Comparison of ENCODE assay signal across 19 cellular contexts in genomic region chr17:27413792-27414191, GRCh38. TPM values are rescaled to one million over a fixed set of nuclear protein-coding genes. Genes with fewer than 3 reads are reported as not detected.
A peak's percentile ranks its signal among the peaks of the same experiment; 100 is the strongest.
DNase-seq lines count a peak whose midpoint lies in the region; ATAC-seq, FAIRE-seq and TF ChIP-seq lines count a peak whose summit lies in the region.
"Had no signal": no experiment of that assay in that cellular context is flagged by ENCODE, and none has a peak within 500 bp of the region (broad histone marks: within the 10 kb centered on the region; RNA-seq: fewer than 3 reads in every experiment).

No MANE protein-coding gene starts in this region.

- intact Hi-C loops in OCI-LY7 (cut with micrococcal nuclease; ENCODE audit: unreplicated experiment) (no loop called here), heart right ventricle (cut with DNase I) (no loop called here)
- intact Hi-C loops in CD4-positive, alpha-beta memory T cell (cut with micrococcal nuclease) = no loop called here

- H3K4me3 Mint-ChIP-seq in naive B cell = no peak overlapping the region
- H3K4me3 Mint-ChIP-seq in CD4-positive, alpha-beta memory T cell = no peak overlapping the region
- H3K4me3 Mint-ChIP-seq: activated naive CD8-positive, alpha-beta T cell treated with anti-CD3 and anti-CD28 coated beads, Interleukin-2, amount 50 U/mL, for 24 hours; activated T-cell treated with anti-CD3 and anti-CD28 coated beads, Interleukin-2, amount 50 U/mL, for 72 hours; brain had no signal

- H3K27ac ChIP-seq in OCI-LY7 (ENCODE audit: low read depth, low read length, poor library complexity, severe bottlenecking) (no peak overlapping the region), heart right ventricle (peak overlapping the region in 1 of 10 donors; percentile 47)
- no peak overlapping the region for H3K27ac ChIP-seq in CD4-positive, alpha-beta memory T cell (ENCODE audit: low read depth, low read length)
- H3K27ac ChIP-seq: thoracic aorta had no signal

- H3K4me3 ChIP-seq in GM12865 (ENCODE audit: low read depth, low read length) (no peak overlapping the region), OCI-LY7 (ENCODE audit: low read depth, low read length, poor library complexity, severe bottlenecking) (no peak overlapping the region), heart right ventricle (no peak overlapping the region)
- H3K4me3 ChIP-seq in CD4-positive, alpha-beta memory T cell (ENCODE audit: low read length in 2 of 2) = no peak overlapping the region
- H3K4me3 ChIP-seq: MG63, thoracic aorta had no signal

- 91 to 94% methylated on average over 3 of the region's 3 CpGs for WGBS in heart right ventricle, 2 donors

- H3K36me3 ChIP-seq in OCI-LY7 (ENCODE audit: insufficient read depth, low read length) = no peaks in the 10 kb centered on the region
- H3K36me3 ChIP-seq in heart right ventricle = no peaks in the 10 kb centered on the region
- H3K36me3 ChIP-seq in CD4-positive, alpha-beta memory T cell (ENCODE audit: insufficient read depth, low read length) = no peaks in the 10 kb centered on the region
- H3K36me3 ChIP-seq: MG63, thoracic aorta had no signal

- CTCF ChIA-PET in OCI-LY7 (lab: Charles Lee; ENCODE audit: unreplicated experiment) = no interaction called here
- CTCF ChIA-PET in CD4-positive, alpha-beta memory T cell (lab: Charles Lee; ENCODE audit: partially characterized antibody) = interaction anchor here (0.9 to 1.0 kb wide), 3 partner anchors 16 to 59 kb away, joined by 3 read pairs; no protein-coding TSS in a partner anchor

- peaks cover 0 to 6% (median 0%) of the 10 kb centered on the region in 3 donors for H3K27me3 Mint-ChIP-seq in naive B cell
- peaks cover 2 to 7% of the 10 kb centered on the region in 2 donors for H3K27me3 Mint-ChIP-seq in CD4-positive, alpha-beta memory T cell

- FAIRE-seq in HTR-8/SVneo (lab: Jason Lieb, UNC) = peak; percentile 68
- FAIRE-seq: colon had no signal

- POLR2A ChIA-PET in OCI-LY7 (lab: Charles Lee) = interaction anchor here (0.7 kb wide), 1 partner anchor 1400 kb away, joined by 3 read pairs; no protein-coding TSS in a partner anchor
- POLR2A ChIA-PET in CD4-positive, alpha-beta memory T cell (lab: Charles Lee; ENCODE audit: partially characterized antibody) = no interaction called here

- no peaks in the 10 kb centered on the region for H3K9me3 ChIP-seq in OCI-LY7 (ENCODE audit: low read length)
- no peaks in the 10 kb centered on the region for H3K9me3 ChIP-seq in heart right ventricle
- H3K9me3 ChIP-seq in CD4-positive, alpha-beta memory T cell (ENCODE audit: control insufficient read depth in 1 of 2, low read length in 2 of 2) = no peaks in the 10 kb centered on the region
- H3K9me3 ChIP-seq: MG63, thoracic aorta had no signal

- no peaks in the 10 kb centered on the region for H3K36me3 Mint-ChIP-seq in naive B cell
- H3K36me3 Mint-ChIP-seq in CD4-positive, alpha-beta memory T cell = no peaks in the 10 kb centered on the region
- H3K36me3 Mint-ChIP-seq: brain had no signal

- BruUV-seq in OCI-LY7 (replicated peaks; lab: Mats Ljungman, UMichigan) = no TSS peak

- H2AFZ ChIP-seq in OCI-LY7 (ENCODE audit: low read length) = no peak overlapping the region

- ATAC-seq in naive B cell (ENCODE audit: low read depth in 2 of 2) (peak; percentile 68 to 69), HG03457 (IDR thresholded peaks at IDR 0.05; ENCODE audit: unreplicated experiment) (no peak), heart right ventricle (no peak)
- ATAC-seq: activated naive CD8-positive, alpha-beta T cell treated with anti-CD3 and anti-CD28 coated beads, Interleukin-2, amount 50 U/mL, for 24 hours; activated T-cell treated with anti-CD3 and anti-CD28 coated beads, Interleukin-2, amount 50 U/mL, for 72 hours had no signal

- H3K4me1 ChIP-seq in OCI-LY7 (ENCODE audit: insufficient read depth, low read length, poor library complexity, severe bottlenecking) (peaks cover 5% of the 10 kb centered on the region), heart right ventricle (peaks cover 0 to 38% (median 0%) of the 10 kb centered on the region in 9 donors)
- H3K4me1 ChIP-seq in CD4-positive, alpha-beta memory T cell (ENCODE audit: insufficient read depth, low read length) = no peaks in the 10 kb centered on the region

- H3K4me1 Mint-ChIP-seq in naive B cell = peaks cover 0 to 6% (median 2%) of the 10 kb centered on the region in 3 donors
- no peaks in the 10 kb centered on the region for H3K4me1 Mint-ChIP-seq in CD4-positive, alpha-beta memory T cell
- H3K4me1 Mint-ChIP-seq: activated naive CD8-positive, alpha-beta T cell treated with anti-CD3 and anti-CD28 coated beads, Interleukin-2, amount 50 U/mL, for 24 hours had no signal

- TF ChIP-seq CTCF in GM12865 (IDR thresholded peaks at IDR 0.05; ENCODE audit: insufficient read depth, low read depth, low read length, missing control alignments) = no peak
- TF ChIP-seq CTCF in OCI-LY7 (conservative IDR thresholded peaks at IDR 0.05; ENCODE audit: low read length) = no peak
- TF ChIP-seq CTCF in heart right ventricle (IDR thresholded peaks at IDR 0.05) = no peak

- H3K79me2 ChIP-seq in OCI-LY7 (ENCODE audit: insufficient read depth, low read depth, low read length) = no peaks in the 10 kb centered on the region

- H4K20me1 ChIP-seq in OCI-LY7 (ENCODE audit: insufficient read depth, low read length) = no peaks in the 10 kb centered on the region

- DNase-seq in GM12865 (ENCODE audit: low read depth) (peak; percentile 15), HTR-8/SVneo (ENCODE audit: insufficient read length, low spot score) (no peak), OCI-LY7 (ENCODE audit: low spot score) (peak; percentile 3), naive B cell (no peak), GDM1 (lab: John Stamatoyannopoulos, UW) (no peak), heart right ventricle (no peak)
- DNase-seq in CD4-positive, alpha-beta memory T cell = no peak
- DNase-seq: activated naive CD8-positive, alpha-beta T cell treated with anti-CD3 and anti-CD28 coated beads, Interleukin-2, amount 50 U/mL, for 24 hours; activated T-cell treated with anti-CD3 and anti-CD28 coated beads, Interleukin-2, amount 50 U/mL, for 72 hours; Calu3; glutamatergic neuron; H7; NCI-H2029; stimulated activated CD4-positive, alpha-beta T cell treated with anti-CD3 and anti-CD28 coated beads, Interleukin-12 subunit alpha, Interleukin-12 subunit beta, amount 100 ng/mL, for 4 hours had no signal

- H3K27me3 ChIP-seq in heart right ventricle = no peaks in the 10 kb centered on the region
- H3K27me3 ChIP-seq in CD4-positive, alpha-beta memory T cell (ENCODE audit: insufficient read depth, low read length) = no peaks in the 10 kb centered on the region
- H3K27me3 ChIP-seq: MG63 had no signal

- H3K4me2 ChIP-seq in OCI-LY7 (ENCODE audit: low read length) = no peak overlapping the region

- no peaks in the 10 kb centered on the region for H3K9me3 Mint-ChIP-seq in naive B cell
- no peaks in the 10 kb centered on the region for H3K9me3 Mint-ChIP-seq in CD4-positive, alpha-beta memory T cell
- H3K9me3 Mint-ChIP-seq: activated naive CD8-positive, alpha-beta T cell treated with anti-CD3 and anti-CD28 coated beads, Interleukin-2, amount 50 U/mL, for 24 hours; activated T-cell treated with anti-CD3 and anti-CD28 coated beads, Interleukin-2, amount 50 U/mL, for 72 hours; brain had no signal

- H3K9me2 ChIP-seq in OCI-LY7 (ENCODE audit: insufficient read depth, low read length) = no peaks in the 10 kb centered on the region

- H3K27ac Mint-ChIP-seq in naive B cell = no peak overlapping the region
- no peak overlapping the region for H3K27ac Mint-ChIP-seq in CD4-positive, alpha-beta memory T cell
- H3K27ac Mint-ChIP-seq: activated naive CD8-positive, alpha-beta T cell treated with anti-CD3 and anti-CD28 coated beads, Interleukin-2, amount 50 U/mL, for 24 hours; activated T-cell treated with anti-CD3 and anti-CD28 coated beads, Interleukin-2, amount 50 U/mL, for 72 hours; brain had no signal

RNA-seq across cellular contexts. Expression of gene KSR1, which starts 42.5 kb away (rescaled TPM):
- total RNA-seq in OCI-LY7 (2014; rRNA removed; shearing (Covaris generic)) = 2.0 and 2.2 TPM in 2 replicates
- total RNA-seq in OCI-LY7 (2022) (4.1 and 4.8 TPM in 2 replicates), heart right ventricle (10 to 100 TPM in 5 of 10 donors, 1 to 10 TPM in 5; 5.6 to 19.6 (median 8.6) TPM)
- polyA plus RNA-seq in naive B cell (ENCODE audit: low read depth in 6 of 6) (1 to 10 TPM in 5 of 6 donors, under 1 TPM in 1; 0.38 to 4.4 (median 2.3) TPM), heart right ventricle (10 to 100 TPM in 1 of 2 donors, 1 to 10 TPM in 1; 6.0 to 10.1 TPM)
- total RNA-seq in CD4-positive, alpha-beta memory T cell = 10 to 100 TPM; 33.2 to 40.0 TPM
- 1 to 10 TPM in 1 of 2 donors, under 1 TPM in 1; 0.77 to 4.1 TPM for polyA plus RNA-seq in CD4-positive, alpha-beta memory T cell

Comparison
In these comparisons a context has a peak if more than half of its experiments do, and no peak if none do; other contexts are left out.
1. DNase-seq: peak in GM12865 (single experiment) and OCI-LY7 (single experiment); none in HTR-8/SVneo (single experiment), naive B cell (single experiment), GDM1 (single experiment), heart right ventricle (0 of 2) and CD4-positive, alpha-beta memory T cell (0 of 5).
2. ATAC-seq: peak in naive B cell (2 of 2); none in HG03457 (single experiment) and heart right ventricle (0 of 8).